9 cellular contexts compared by ENCODE assay signal in the genomic region with DNA sequence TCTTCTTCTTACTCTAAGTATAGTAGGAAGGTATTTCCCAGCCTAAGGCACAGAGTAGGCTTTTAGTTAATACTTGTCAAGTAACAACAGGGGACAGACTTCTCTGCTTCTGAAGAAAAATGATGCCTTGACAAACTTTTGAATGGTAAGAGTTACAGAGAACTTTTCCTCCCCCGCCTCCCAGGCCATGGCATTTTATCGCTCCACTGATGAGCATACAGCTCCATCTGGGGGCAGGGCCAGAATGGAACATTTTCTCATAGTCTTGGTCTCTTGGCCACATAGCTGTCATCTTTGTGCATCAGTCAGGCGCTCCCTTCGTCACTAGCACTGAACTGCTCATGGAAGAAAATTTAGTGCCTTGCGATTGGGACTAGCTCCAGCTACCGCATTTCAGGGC.
DNase-seq lines count a peak whose midpoint lies in the region; ATAC-seq, FAIRE-seq and TF ChIP-seq lines count a peak whose summit lies in the region.
"Had no signal": no experiment of that assay in that cellular context is flagged by ENCODE, and none has a peak within 500 bp of the region (broad histone marks: within the 10 kb centered on the region; RNA-seq: fewer than 3 reads in every experiment).

No MANE protein-coding gene starts in this region.

- no peak overlapping the region for H3K56ac ChIP-seq in mesendoderm (ENCODE audit: low read length)

- peak; percentile 27; the same call in 1 of the 3 replicates for TF ChIP-seq CTCF in A549 (IDR thresholded peaks at IDR 0.05)
- peak; percentile 15; the same call in 1 of the 3 replicates for TF ChIP-seq CTCF in GM12872 (IDR thresholded peaks at IDR 0.05; ENCODE audit: insufficient read depth, low read depth, low read length)
- TF ChIP-seq CTCF in endodermal cell (conservative IDR thresholded peaks at IDR 0.05): peak; percentile 73

- 73% methylated on average over 6 of the region's 6 CpGs for WGBS in A549 (ENCODE audit: missing lambda C conversion rate)
- 67 to 81% methylated on average over 4 to 6 of the region's 6 CpGs for WGBS in endodermal cell (ENCODE audit: insufficient coverage in 1 of 2, insufficient read length in 1 of 2), 2 experiments
- no CpG with 5 or more reads among the region's 6 CpGs for WGBS in mesendoderm (ENCODE audit: extremely low coverage, insufficient coverage, low lambda C conversion rate)

- no peak overlapping the region for H3K4me3 ChIP-seq in A549
- H3K4me3 ChIP-seq in endodermal cell (ENCODE audit: low read length): no peak overlapping the region
- H3K4me3 ChIP-seq in mesendoderm (ENCODE audit: low read length): no peak overlapping the region

- peak; percentile 56 to 68 for TF ChIP-seq RAD21 in A549 (conservative IDR thresholded peaks at IDR 0.05 in 1 of 2, IDR thresholded peaks at IDR 0.05 in 1 of 2)

- H2AK5ac ChIP-seq in mesendoderm (ENCODE audit: low read length): no peak overlapping the region

- no peak overlapping the region for H2BK120ac ChIP-seq in mesendoderm (ENCODE audit: low read depth, low read length)

- H3K18ac ChIP-seq in mesendoderm (ENCODE audit: low read length): no peak overlapping the region

- H3K4me1 ChIP-seq in A549 (no peaks in the 10 kb centered on the region), endodermal cell (ENCODE audit: control insufficient read depth, insufficient read depth, low read length) (no peaks in the 10 kb centered on the region), mesendoderm (ENCODE audit: control insufficient read depth, low read depth, low read length) (peaks cover 2% of the 10 kb centered on the region)

- no peak overlapping the region for H4K5ac ChIP-seq in mesendoderm (ENCODE audit: low read length)

- TF ChIP-seq POLR2A in A549 (IDR thresholded peaks at IDR 0.05; ENCODE audit: low read length): no peak

- no peaks in the 10 kb centered on the region for H3K79me1 ChIP-seq in mesendoderm (ENCODE audit: low read length)

- H3K36me3 ChIP-seq in endodermal cell (ENCODE audit: control insufficient read depth, insufficient read depth, low read length) (no peaks in the 10 kb centered on the region), mesendoderm (ENCODE audit: control insufficient read depth, insufficient read depth, low read length) (no peaks in the 10 kb centered on the region)

- CTCF ChIA-PET in A549 (lab: Yijun Ruan, JAX): interaction anchor here (0.6 to 1.3 kb wide), 4 partner anchors 390 to 1119 kb away, joined by 3 to 4 read pairs (median 4); no protein-coding TSS in a partner anchor

- H3K36me3 Mint-ChIP-seq in endodermal cell (ENCODE audit: low read depth): no peaks in the 10 kb centered on the region

- H2BK5ac ChIP-seq in mesendoderm (ENCODE audit: low read length): no peak overlapping the region

- H2BK15ac ChIP-seq in mesendoderm (replicated peaks; ENCODE audit: low read depth): no peak overlapping the region

- H3K23ac ChIP-seq in mesendoderm (ENCODE audit: low read length): no peak overlapping the region

- no peak overlapping the region for H3K9ac ChIP-seq in endodermal cell (ENCODE audit: extremely low read depth, low read length, poor library complexity, severe bottlenecking)
- H3K9ac ChIP-seq in mesendoderm (ENCODE audit: low read length): no peak overlapping the region

- H3K4ac ChIP-seq in mesendoderm (ENCODE audit: low read depth, low read length): no peak overlapping the region

- no peak overlapping the region for H4K8ac ChIP-seq in mesendoderm (ENCODE audit: low read depth, low read length)

- peaks cover 15% of the 10 kb centered on the region for H3K4me1 Mint-ChIP-seq in endodermal cell
- H3K4me1 Mint-ChIP-seq: central memory CD8-positive, alpha-beta T cell had no signal

- DNase-seq in A549 (ENCODE audit: low read depth in 1 of 2, low spot score in 1 of 2) (peak in 1 of 2 experiments; percentile 23), NCI-H82 treated with DMSO at 0.1 percent for 48 hours (lab: John Stamatoyannopoulos, UW; ENCODE audit: unreplicated experiment) (peak; percentile 20), endodermal cell (peak; percentile 85), mesendoderm (peak; percentile 90), DMS79 treated with DMSO at 0.1 percent for 48 hours (lab: John Stamatoyannopoulos, UW) (no peak), KG1 (lab: John Stamatoyannopoulos, UW) (no peak)
- DNase-seq in activated effector memory CD4-positive, alpha-beta T cell treated with anti-CD3 and anti-CD28 coated beads, Interleukin-2, amount 50 U/mL, for 16 hours: no peak

- no peak for FAIRE-seq in A549 (lab: Jason Lieb, UNC)

- no peak overlapping the region for H3K27ac ChIP-seq in A549
- H3K27ac ChIP-seq in endodermal cell (ENCODE audit: low read depth, low read length): peak overlapping the region; percentile 27
- no peak overlapping the region for H3K27ac ChIP-seq in mesendoderm (ENCODE audit: low read depth, low read length)

- no peak overlapping the region for H3K27ac Mint-ChIP-seq in endodermal cell

- H3K4me3 Mint-ChIP-seq in endodermal cell: no peak overlapping the region
- H3K4me3 Mint-ChIP-seq: central memory CD8-positive, alpha-beta T cell had no signal

- H3K27me3 ChIP-seq in endodermal cell (ENCODE audit: control insufficient read depth, insufficient read depth, low read length, poor library complexity, severe bottlenecking) (no peaks in the 10 kb centered on the region), mesendoderm (ENCODE audit: insufficient read depth, low read length, poor library complexity) (no peaks in the 10 kb centered on the region)

- TF ChIP-seq EP300 in A549 (IDR thresholded peaks at IDR 0.05): no peak

- H3K9me3 ChIP-seq in A549: no peaks in the 10 kb centered on the region
- H3K9me3 ChIP-seq in endodermal cell (ENCODE audit: control insufficient read depth, low read length): no peaks in the 10 kb centered on the region

- no peaks in the 10 kb centered on the region for H3K27me3 Mint-ChIP-seq in endodermal cell (ENCODE audit: insufficient read depth)
- H3K27me3 Mint-ChIP-seq: central memory CD8-positive, alpha-beta T cell had no signal

- H3K4me2 ChIP-seq in A549: no peak overlapping the region
- no peak overlapping the region for H3K4me2 ChIP-seq in mesendoderm (ENCODE audit: low read length)

- ATAC-seq in A549: peak in 1 of 2 experiments; percentile 59; a peak in 2 of 6 replicates

- H3K79me2 ChIP-seq in mesendoderm (ENCODE audit: control insufficient read depth, insufficient read depth, low read length): no peaks in the 10 kb centered on the region

- H3K9me3 Mint-ChIP-seq in endodermal cell: peaks cover 8% of the 10 kb centered on the region
- H3K9me3 Mint-ChIP-seq: central memory CD8-positive, alpha-beta T cell had no signal

- POLR2A ChIA-PET in A549 (lab: Yijun Ruan, JAX): interaction anchor here (0.5 to 1.7 kb wide), 2 partner anchors 1066 to 1072 kb away, joined by 3 to 16 read pairs; partner anchors contain the start of gene CITED2

TF ChIP-seq in A549, 52 proteins besides CTCF, POLR2A, EP300 and RAD21:
- TF ChIP-seq SMC3 (IDR thresholded peaks at IDR 0.05): peak; percentile 64
- TF ChIP-seq HDAC2 (IDR thresholded peaks at IDR 0.05): no peak

Comparison
In these comparisons a context has a peak if more than half of its experiments do, and no peak if none do; other contexts are left out.
1. DNase-seq: peak in NCI-H82 treated with DMSO at 0.1 percent for 48 hours (single experiment), endodermal cell (single experiment) and mesendoderm (single experiment); none in activated effector memory CD4-positive, alpha-beta T cell treated with anti-CD3 and anti-CD28 coated beads, Interleukin-2, amount 50 U/mL, for 16 hours (single experiment), DMS79 treated with DMSO at 0.1 percent for 48 hours (single experiment) and KG1 (single experiment).
2. CTCF ChIP-seq: peak in every context shown above with its lines; median percentile 73 in endodermal cell; 27 in A549; 15 in GM12872.